Comparison of ENCODE assay signal across 15 cellular contexts in genomic region chr7:157694389-157694665, GRCh38.
A peak's percentile ranks its signal among the peaks of the same experiment; 100 is the strongest.
DNase-seq lines count a peak whose midpoint lies in the region; ATAC-seq and TF ChIP-seq lines count a peak whose summit lies in the region.
"Had no signal": no experiment of that assay in that cellular context is flagged by ENCODE, and none has a peak within 500 bp of the region (broad histone marks: within the 10 kb centered on the region; RNA-seq: fewer than 3 reads in every experiment).

No MANE protein-coding gene starts in this region.

- H3K27me3 Mint-ChIP-seq in glutamatergic neuron (ENCODE audit: unreplicated experiment) = peaks cover 7% of the 10 kb centered on the region

- no peak for TF ChIP-seq CTCF in glutamatergic neuron (IDR thresholded peaks at IDR 0.05; ENCODE audit: partially characterized antibody, unreplicated experiment)

- H3K27ac Mint-ChIP-seq in glutamatergic neuron (ENCODE audit: unreplicated experiment) = no peak overlapping the region
- H3K27ac Mint-ChIP-seq: CD14-positive monocyte had no signal

- H3K4me3 ChIP-seq in BLaER1 = no peak overlapping the region
- H3K4me3 ChIP-seq in H7 (ENCODE audit: insufficient read depth, low read depth, low read length) = no peak overlapping the region
- H3K4me3 ChIP-seq in neuron (ENCODE audit: low read length) = peak overlapping the region; percentile 80
- H3K4me3 ChIP-seq: A549 had no signal

- peak; percentile 43 for DNase-seq in H7
- no peak for DNase-seq in glutamatergic neuron
- DNase-seq in stimulated activated CD4-positive, alpha-beta T cell treated with anti-CD3 and anti-CD28 coated beads, Interleukin-15, amount 100 ng/mL, for 24 hours = no peak
- DNase-seq: DMS79, IMR-90, Kasumi-1, NCI-H1417 treated with DMSO at 0.1 percent for 48 hours, NCI-H2081, NCI-H524 had no signal

- H3K27ac ChIP-seq in BLaER1 = no peak overlapping the region
- H3K27ac ChIP-seq: A549 had no signal

- peaks cover 8% of the 10 kb centered on the region for H3K9me3 Mint-ChIP-seq in glutamatergic neuron (ENCODE audit: unreplicated experiment)

- H4K20me1 ChIP-seq in BLaER1 = peaks cover 49% of the 10 kb centered on the region

- H3K36me3 ChIP-seq in BLaER1 = no peaks in the 10 kb centered on the region
- H3K36me3 ChIP-seq in H7 (replicated peaks; ENCODE audit: control insufficient read depth, insufficient read depth, low read length) = no peaks in the 10 kb centered on the region
- H3K36me3 ChIP-seq in neuron (ENCODE audit: insufficient read depth, low read length) = peaks cover under 1% of the 10 kb centered on the region

- H3K9me3 ChIP-seq in BLaER1 = peaks cover 11% of the 10 kb centered on the region
- H3K9me3 ChIP-seq in neuron (ENCODE audit: low read length) = no peaks in the 10 kb centered on the region
- H3K9me3 ChIP-seq: A549 had no signal

- H3K4me3 Mint-ChIP-seq in glutamatergic neuron (ENCODE audit: unreplicated experiment) = peak overlapping the region; percentile 50

- H3K4me2 ChIP-seq in BLaER1 = peak overlapping the region; percentile 51; the same call in 1 of the 2 replicates
- H3K4me2 ChIP-seq: A549 had no signal

- peaks cover 47% of the 10 kb centered on the region for H3K4me1 ChIP-seq in BLaER1
- peaks cover 12% of the 10 kb centered on the region for H3K4me1 ChIP-seq in neuron (ENCODE audit: insufficient read depth, low read length)
- H3K4me1 ChIP-seq: A549 had no signal

- ATAC-seq in GM18498 (IDR thresholded peaks at IDR 0.05; ENCODE audit: unreplicated experiment) (no peak), HG03342 (IDR thresholded peaks at IDR 0.05; ENCODE audit: unreplicated experiment) (no peak)

- H2AFZ ChIP-seq in neuron (ENCODE audit: low read depth, low read length) = no peak overlapping the region

- peaks cover 68% of the 10 kb centered on the region for H3K27me3 ChIP-seq in BLaER1
- H3K27me3 ChIP-seq in H7 (ENCODE audit: control insufficient read depth, insufficient read depth, low read length) = peaks cover 60% of the 10 kb centered on the region
- no peaks in the 10 kb centered on the region for H3K27me3 ChIP-seq in neuron (ENCODE audit: insufficient read depth, low read length)

- no peaks in the 10 kb centered on the region for H3K4me1 Mint-ChIP-seq in glutamatergic neuron (ENCODE audit: low read depth, unreplicated experiment)
- H3K4me1 Mint-ChIP-seq: CD14-positive monocyte had no signal

- H3K9ac ChIP-seq in BLaER1 = no peak overlapping the region

- no peaks in the 10 kb centered on the region for H3K36me3 Mint-ChIP-seq in glutamatergic neuron (ENCODE audit: unreplicated experiment)
- H3K36me3 Mint-ChIP-seq: CD14-positive monocyte had no signal
